ENCODE assay signal across 9 cellular contexts in genomic region chr12:80268924-80269749, GRCh38.
DNase-seq lines count a peak whose midpoint lies in the region; ATAC-seq, FAIRE-seq and TF ChIP-seq lines count a peak whose summit lies in the region.
"Had no signal": no experiment of that assay in that cellular context is flagged by ENCODE, and none has a peak within 500 bp of the region (broad histone marks: within the 10 kb centered on the region; RNA-seq: fewer than 3 reads in every experiment).

No MANE protein-coding gene starts in this region.

- H3K4me1 Mint-ChIP-seq in activated CD4-positive, alpha-beta memory T cell treated with anti-CD3 and anti-CD28 coated beads, Interleukin-2, amount 10 ng/mL, durations not matched to agents 7 days and 5 days, result no peaks in the 10 kb centered on the region
- H3K4me1 Mint-ChIP-seq: central memory CD8-positive, alpha-beta T cell had no signal

- no peak for TF ChIP-seq CTCF in retinal pigment epithelial cell (conservative IDR thresholded peaks at IDR 0.05; ENCODE audit: low read depth, low read length)

- H3K27ac Mint-ChIP-seq in activated CD4-positive, alpha-beta memory T cell treated with anti-CD3 and anti-CD28 coated beads, Interleukin-2, amount 10 ng/mL, durations not matched to agents 7 days and 5 days, result no peak overlapping the region

- no peak overlapping the region for H3K4me3 Mint-ChIP-seq in activated CD4-positive, alpha-beta memory T cell treated with anti-CD3 and anti-CD28 coated beads, Interleukin-2, amount 10 ng/mL, durations not matched to agents 7 days and 5 days
- H3K4me3 Mint-ChIP-seq: central memory CD8-positive, alpha-beta T cell had no signal

- no peaks in the 10 kb centered on the region for H3K36me3 Mint-ChIP-seq in activated CD4-positive, alpha-beta memory T cell treated with anti-CD3 and anti-CD28 coated beads, Interleukin-2, amount 10 ng/mL, durations not matched to agents 7 days and 5 days (ENCODE audit: low read depth)

- peaks cover 7% of the 10 kb centered on the region for H3K27me3 Mint-ChIP-seq in activated CD4-positive, alpha-beta memory T cell treated with anti-CD3 and anti-CD28 coated beads, Interleukin-2, amount 10 ng/mL, durations not matched to agents 7 days and 5 days

- H3K4me3 ChIP-seq in retinal pigment epithelial cell (ENCODE audit: low read length), result no peak overlapping the region

- peak; percentile 56 for ATAC-seq in GM18502 (IDR thresholded peaks at IDR 0.05; ENCODE audit: poor library complexity, unreplicated experiment)
- ATAC-seq in GM18861 (IDR thresholded peaks at IDR 0.05; ENCODE audit: unreplicated experiment), result no peak

- no peaks in the 10 kb centered on the region for H3K9me3 Mint-ChIP-seq in activated CD4-positive, alpha-beta memory T cell treated with anti-CD3 and anti-CD28 coated beads, Interleukin-2, amount 10 ng/mL, durations not matched to agents 7 days and 5 days
- H3K9me3 Mint-ChIP-seq: central memory CD8-positive, alpha-beta T cell had no signal

- DNase-seq in HTR-8/SVneo (ENCODE audit: insufficient read length, low spot score), result peak; percentile 36
- peak; percentile 84 for DNase-seq in dermis blood vessel endothelial cell
- DNase-seq in retinal pigment epithelial cell (ENCODE audit: low read depth), result peak; percentile 45
- DNase-seq in activated CD4-positive, alpha-beta memory T cell treated with anti-CD3 and anti-CD28 coated beads, Interleukin-2, amount 10 ng/mL, durations not matched to agents 7 days and 5 days, result no peak
- no peak for DNase-seq in hypothalamus (lab: John Stamatoyannopoulos, UW)
- DNase-seq: left ventricle myocardium superior had no signal

- FAIRE-seq in HTR-8/SVneo (lab: Jason Lieb, UNC), result peak; percentile 77

- CTCF ChIA-PET in activated CD4-positive, alpha-beta memory T cell treated with anti-CD3 and anti-CD28 coated beads, Interleukin-2, amount 10 ng/mL, durations not matched to agents 7 days and 5 days (lab: Charles Lee), result interaction anchor here (1.2 to 1.6 kb wide), 2 partner anchors 28 to 333 kb away, joined by 3 to 4 read pairs; no protein-coding TSS in a partner anchor

- POLR2A ChIA-PET in activated CD4-positive, alpha-beta memory T cell treated with anti-CD3 and anti-CD28 coated beads, Interleukin-2, amount 10 ng/mL, durations not matched to agents 7 days and 5 days (lab: Charles Lee), result no interaction called here

Comparison
In these comparisons a context has a peak if more than half of its experiments do, and no peak if none do; other contexts are left out.
1. DNase-seq: peak in HTR-8/SVneo (single experiment), dermis blood vessel endothelial cell (single experiment) and retinal pigment epithelial cell (single experiment); none in activated CD4-positive, alpha-beta memory T cell treated with anti-CD3 and anti-CD28 coated beads, Interleukin-2, amount 10 ng/mL, durations not matched to agents 7 days and 5 days (single experiment) and hypothalamus (0 of 51).